ENCODE assay signal across 8 cellular contexts in genomic region chr17:58121925-58122324, GRCh38. TPM values are rescaled to one million over a fixed set of nuclear protein-coding genes. Genes with fewer than 3 reads are reported as not detected.
DNase-seq lines count a peak whose midpoint lies in the region; ATAC-seq and TF ChIP-seq lines count a peak whose summit lies in the region.

No MANE protein-coding gene starts in this region.

- no peak for TF ChIP-seq POLR2A in vagina (IDR thresholded peaks at IDR 0.05)

- H3K27ac ChIP-seq in effector memory CD4-positive, alpha-beta T cell (ENCODE audit: insufficient read depth, low read length, poor library complexity, severe bottlenecking) = no peak overlapping the region
- H3K27ac ChIP-seq in vagina = no peak overlapping the region

- no peak overlapping the region for H3K4me3 ChIP-seq in effector memory CD4-positive, alpha-beta T cell (ENCODE audit: insufficient read depth, low read depth, low read length, poor library complexity, severe bottlenecking)
- H3K4me3 ChIP-seq in vagina = no peak overlapping the region

- intact Hi-C loops in vagina (cut with DNase I) = no loop called here

- H3K9me3 ChIP-seq in effector memory CD4-positive, alpha-beta T cell (ENCODE audit: control insufficient read depth, low read length) = no peaks in the 10 kb centered on the region
- no peaks in the 10 kb centered on the region for H3K9me3 ChIP-seq in vagina

- no peaks in the 10 kb centered on the region for H3K27me3 ChIP-seq in effector memory CD4-positive, alpha-beta T cell (replicated peaks; ENCODE audit: control insufficient read depth, insufficient read depth, low read length, poor library complexity, severe bottlenecking)
- H3K27me3 ChIP-seq in vagina = no peaks in the 10 kb centered on the region

- no peak for ATAC-seq in HG02885 (IDR thresholded peaks at IDR 0.05; ENCODE audit: poor library complexity, unreplicated experiment)
- no peak for ATAC-seq in GM19351 (IDR thresholded peaks at IDR 0.05; ENCODE audit: unreplicated experiment)

- no peak for TF ChIP-seq CTCF in vagina (IDR thresholded peaks at IDR 0.05)

- H3K4me1 ChIP-seq in effector memory CD4-positive, alpha-beta T cell (ENCODE audit: control insufficient read depth, insufficient read depth, low read length, poor library complexity, severe bottlenecking) = no peaks in the 10 kb centered on the region
- no peaks in the 10 kb centered on the region for H3K4me1 ChIP-seq in vagina

- H3K36me3 ChIP-seq in effector memory CD4-positive, alpha-beta T cell (ENCODE audit: control insufficient read depth, insufficient read depth, low read length) = no peaks in the 10 kb centered on the region
- H3K36me3 ChIP-seq in vagina = no peaks in the 10 kb centered on the region

- DNase-seq in DMS53 treated with DMSO at 0.1 percent for 48 hours (lab: John Stamatoyannopoulos, UW; ENCODE audit: unreplicated experiment) (peak; percentile 33), HCEC 1CT (peak; percentile 49), RPMI8226 (peak; percentile 73), vagina (ENCODE audit: extremely low spot score in 2 of 2) (no peak)
- peak in 2 of 3 donors; percentile 9 to 25 for DNase-seq in effector memory CD4-positive, alpha-beta T cell
- peak; percentile 24 for DNase-seq in stimulated activated CD8-positive, alpha-beta memory T cell treated with anti-CD3 and anti-CD28 coated beads, Interleukin-12 subunit alpha, Interleukin-12 subunit beta, amount 100 ng/mL, for 1 hour (ENCODE audit: low read depth)

RNA-seq across cellular contexts. Expression of gene OR4D1, which starts 26.3 kb away (rescaled TPM):
- total RNA-seq in vagina = not detected

RNA-seq across cellular contexts. Expression of gene DYNLL2, which starts 38.7 kb away (rescaled TPM):
- 16.9 TPM for total RNA-seq in vagina

RNA-seq across cellular contexts. Expression of gene OR4D2, which starts 44.9 kb away (rescaled TPM):
- total RNA-seq in vagina = not detected

Comparison
In these comparisons a context has a peak if more than half of its experiments do, and no peak if none do; other contexts are left out.
1. DNase-seq: peak in DMS53 treated with DMSO at 0.1 percent for 48 hours (single experiment), HCEC 1CT (single experiment), RPMI8226 (single experiment), effector memory CD4-positive, alpha-beta T cell (2 of 3) and stimulated activated CD8-positive, alpha-beta memory T cell treated with anti-CD3 and anti-CD28 coated beads, Interleukin-12 subunit alpha, Interleukin-12 subunit beta, amount 100 ng/mL, for 1 hour (single experiment); none in vagina (0 of 2).